In genomic region chr1:87252406-87252805, GRCh38 we compare ENCODE assay signal across 21 cellular contexts.
DNase-seq lines count a peak whose midpoint lies in the region; ATAC-seq and TF ChIP-seq lines count a peak whose summit lies in the region.
"Had no signal": no experiment of that assay in that cellular context is flagged by ENCODE, and none has a peak within 500 bp of the region (broad histone marks: within the 10 kb centered on the region; RNA-seq: fewer than 3 reads in every experiment).

No MANE protein-coding gene starts in this region.

- peak; percentile 98 for DNase-seq in AG10803 (ENCODE audit: low read depth)
- DNase-seq in HL-60 (ENCODE audit: low read depth in 1 of 2, low spot score in 1 of 2) = peak; percentile 56 to 68
- DNase-seq in amniotic epithelial cell (ENCODE audit: low read depth) = peak; percentile 20
- DNase-seq in kidney tubule cell (ENCODE audit: low spot score) = peak; percentile 4
- DNase-seq in NCI-H2081 treated with DMSO at 0.1 percent for 48 hours (lab: John Stamatoyannopoulos, UW) = no peak
- no peak for DNase-seq in left colon
- DNase-seq in dedifferentiated amniotic fluid mesenchymal stem cell (ENCODE audit: extremely low spot score) = no peak
- DNase-seq: activated naive CD4-positive, alpha-beta T cell; esophagus squamous epithelium; left lung; MG63; NCI-H2029 treated with DMSO at 0.1 percent for 48 hours; NCI-H526; ovary; small intestine; stimulated activated naive B cell treated with anti-CD40 and anti-IgM and Interleukin-4, amounts not matched to agents 10 μg/mL and 1 μg/mL and 100 μg/mL, for 72 hours; T-cell; upper lobe of right lung had no signal

- peak overlapping the region; percentile 27 for H3K27ac ChIP-seq in HL-60 (replicated peaks)
- H3K27ac ChIP-seq: esophagus squamous epithelium, left lung, ovary, upper lobe of right lung had no signal

- no peak for ATAC-seq in GM19035 (IDR thresholded peaks at IDR 0.05; ENCODE audit: unreplicated experiment)
- ATAC-seq in left colon = no peak
- ATAC-seq: activated CD4-positive, CD25-positive, alpha-beta regulatory T cell treated with anti-CD3 and anti-CD28 coated beads, Interleukin-2, amount 50 U/mL, for 24 hours; left lung; Panc1; stimulated activated naive B cell treated with anti-CD40 and anti-IgM and Interleukin-4, amounts not matched to agents 10 μg/mL and 1 μg/mL and 100 μg/mL, for 72 hours; T-cell; upper lobe of right lung had no signal

- intact Hi-C loops in left colon (cut with DNase I, micrococcal nuclease) = no loop called here

- TF ChIP-seq CTCF in AG10803 (conservative IDR thresholded peaks at IDR 0.05; ENCODE audit: low read length) (no peak), HL-60 (IDR thresholded peaks at IDR 0.05; ENCODE audit: insufficient read depth, low read length) (no peak)

- H3K27me3 ChIP-seq in HL-60 (ENCODE audit: insufficient read depth, poor library complexity, severe bottlenecking) = no peaks in the 10 kb centered on the region
- H3K27me3 ChIP-seq: esophagus squamous epithelium, left lung, MG63, ovary, upper lobe of right lung had no signal

- no peak overlapping the region for H3K4me3 ChIP-seq in AG10803 (ENCODE audit: low read length)
- no peak overlapping the region for H3K4me3 ChIP-seq in HL-60 (replicated peaks; ENCODE audit: insufficient read depth, low read length)
- H3K4me3 ChIP-seq: esophagus squamous epithelium, left lung, MG63, ovary, upper lobe of right lung had no signal

Comparison
In these comparisons a context has a peak if more than half of its experiments do, and no peak if none do; other contexts are left out.
1. DNase-seq: peak in AG10803 (single experiment), HL-60 (2 of 2), amniotic epithelial cell (single experiment) and kidney tubule cell (single experiment); none in NCI-H2081 treated with DMSO at 0.1 percent for 48 hours (single experiment), left colon (0 of 2) and dedifferentiated amniotic fluid mesenchymal stem cell (single experiment).